Comparison of ENCODE assay signal across 1 cellular context in genomic region chr21:28754127-28754611, GRCh38.
A peak's percentile ranks its signal among the peaks of the same experiment; 100 is the strongest.
TF ChIP-seq lines count a peak whose summit lies in the region.

No MANE protein-coding gene starts in this region.

TF ChIP-seq in SK-N-SH treated with all-trans-retinoic acid at 6 μM for 48 hours, 23 proteins besides CTCF, POLR2A, EP300 and RAD21 (continued from another document):
- TF ChIP-seq ZNF8 (CRISPR knock-in tag; IDR thresholded peaks at IDR 0.05): no peak
- TF ChIP-seq TOX (CRISPR knock-in tag; IDR thresholded peaks at IDR 0.05; ENCODE audit: borderline replicate concordance): no peak
- TF ChIP-seq RARB (CRISPR knock-in tag; IDR thresholded peaks at IDR 0.05): no peak
- TF ChIP-seq TSHZ2 (CRISPR knock-in tag; IDR thresholded peaks at IDR 0.05): no peak
- TF ChIP-seq SNAI2 (CRISPR knock-in tag; IDR thresholded peaks at IDR 0.05): 0 out of 2 replicates have a peak, but pooled peaks have one; percentile 34
- TF ChIP-seq CSDC2 (CRISPR knock-in tag; IDR thresholded peaks at IDR 0.05): 0 out of 2 replicates have a peak, but pooled peaks have one; percentile 61
